ENCODE assay signal across 21 cellular contexts in the genomic region with DNA sequence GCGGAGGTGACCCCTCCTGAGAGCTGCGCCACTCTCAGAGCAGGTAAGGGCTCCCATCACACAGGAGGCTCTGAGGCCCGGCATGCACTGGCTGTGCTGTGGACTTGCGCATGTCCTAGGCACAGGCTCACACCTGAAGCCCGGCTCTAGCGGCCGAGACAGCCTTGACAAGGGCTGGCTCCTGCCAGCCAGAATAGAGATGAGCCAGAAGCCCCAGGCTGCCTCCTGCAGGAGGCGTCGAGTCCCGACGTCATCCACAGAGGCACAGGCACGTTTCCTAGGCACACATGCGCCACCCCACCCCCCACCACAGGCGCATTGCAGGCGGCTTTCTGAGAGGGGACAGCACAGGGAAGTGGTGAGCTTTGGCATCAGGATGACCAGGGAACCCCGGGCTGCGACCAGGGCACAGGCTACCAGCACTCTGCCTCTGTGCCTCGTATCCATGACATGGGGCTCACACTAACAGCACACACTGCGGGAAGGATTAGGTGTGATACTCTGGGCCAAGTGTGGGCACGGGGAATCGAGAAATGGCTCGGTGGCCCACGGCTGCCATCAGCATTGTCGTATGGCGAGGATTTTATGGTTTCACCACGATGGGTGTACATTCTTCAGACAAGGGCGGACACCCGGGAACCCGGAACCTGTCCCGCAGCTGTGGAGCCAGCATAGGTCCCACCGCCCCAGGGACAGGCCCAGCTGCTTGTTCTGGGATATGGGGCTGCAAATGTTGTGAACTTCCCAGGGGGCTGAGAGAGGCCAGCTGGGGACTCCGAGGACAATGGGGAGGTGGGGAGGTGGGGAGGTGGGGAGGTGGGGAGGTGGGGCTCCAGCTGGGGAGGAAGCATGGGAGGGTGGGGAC.
DNase-seq lines count a peak whose midpoint lies in the region; ATAC-seq and TF ChIP-seq lines count a peak whose summit lies in the region.
"Had no signal": no experiment of that assay in that cellular context is flagged by ENCODE, and none has a peak within 500 bp of the region (broad histone marks: within the 10 kb centered on the region; RNA-seq: fewer than 3 reads in every experiment).

No MANE protein-coding gene starts in this region.

- no peak overlapping the region for H3K4me3 ChIP-seq in right atrium auricular region
- H3K4me3 ChIP-seq in WERI-Rb-1 (ENCODE audit: low read depth, low read length) = no peak overlapping the region
- no peak overlapping the region for H3K4me3 ChIP-seq in left lung
- H3K4me3 ChIP-seq in aorta (ENCODE audit: low read length in 2 of 2) = no peak overlapping the region
- H3K4me3 ChIP-seq: adrenal gland had no signal

- no peaks in the 10 kb centered on the region for H3K4me1 ChIP-seq in right atrium auricular region
- no peaks in the 10 kb centered on the region for H3K4me1 ChIP-seq in left lung
- no peaks in the 10 kb centered on the region for H3K4me1 ChIP-seq in aorta (ENCODE audit: control insufficient read depth in 1 of 2, insufficient read depth in 2 of 2, low read length in 2 of 2)
- H3K4me1 ChIP-seq: adrenal gland had no signal

- ATAC-seq in left cardiac atrium (no peak), left lung (no peak), aorta (ENCODE audit: low FRiP score) (no peak)

- peak; percentile 3 for DNase-seq in left cardiac atrium
- no peak for DNase-seq in right atrium auricular region (ENCODE audit: low spot score)
- no peak for DNase-seq in WERI-Rb-1
- peak; percentile 19 to 61 for DNase-seq in left lung
- DNase-seq in aorta = peak; percentile 41 to 67
- no peak for DNase-seq in AG20443 (ENCODE audit: low spot score)
- no peak for DNase-seq in stimulated activated naive CD4-positive, alpha-beta T cell (lab: John Stamatoyannopoulos, UW)
- no peak for DNase-seq in DMS53 (lab: John Stamatoyannopoulos, UW)
- DNase-seq: activated naive CD4-positive, alpha-beta T cell treated with Interleukin-2 at 50 U/mL for 16 hours; adrenal gland; AML-193; CD8-positive, alpha-beta memory T cell; GDM1; mesenchymal stem cell; NCI-H1105; NCI-H1930; NCI-H524 treated with DMSO at 0.1 percent for 48 hours; NK-92 treated with Interleukin-12 subunit alpha and Interleukin-12 subunit beta, amount 100 ng/mL, for 24 hours; SIG-M5; T1000 had no signal

- no peak for TF ChIP-seq CTCF in right atrium auricular region (IDR thresholded peaks at IDR 0.05)
- peak; percentile 48 for TF ChIP-seq CTCF in WERI-Rb-1 (IDR thresholded peaks at IDR 0.05; ENCODE audit: low read depth, low read length)
- no peak for TF ChIP-seq CTCF in left lung (IDR thresholded peaks at IDR 0.05)

- H3K36me3 ChIP-seq in right atrium auricular region (no peaks in the 10 kb centered on the region), WERI-Rb-1 (no peaks in the 10 kb centered on the region), left lung (no peaks in the 10 kb centered on the region), aorta (ENCODE audit: control insufficient read depth in 1 of 2, insufficient read depth in 2 of 2, low read length in 1 of 2) (no peaks in the 10 kb centered on the region)
- H3K36me3 ChIP-seq: adrenal gland had no signal

- no peak overlapping the region for H3K27ac ChIP-seq in right atrium auricular region
- H3K27ac ChIP-seq in WERI-Rb-1 = no peak overlapping the region
- H3K27ac ChIP-seq in left lung = no peak overlapping the region
- H3K27ac ChIP-seq in aorta (ENCODE audit: low read depth in 1 of 2, low read length in 2 of 2) = no peak overlapping the region
- H3K27ac ChIP-seq: epithelial cell of prostate had no signal

- intact Hi-C loops in left cardiac atrium (cut with DNase I) (no loop called here), left lung (cut with DNase I) (no loop called here), aorta (cut with DNase I) (no loop called here)

- WGBS in aorta, 2 donors = 78 to 80% methylated on average over 31 to 32 of the region's 32 CpGs

- H3K27me3 ChIP-seq in right atrium auricular region (no peaks in the 10 kb centered on the region), WERI-Rb-1 (ENCODE audit: insufficient read depth, low read depth, severe bottlenecking) (no peaks in the 10 kb centered on the region), left lung (peaks cover 0 to 32% of the 10 kb centered on the region in 2 donors), aorta (ENCODE audit: control insufficient read depth in 1 of 2, insufficient read depth in 2 of 2, low read length in 1 of 2) (no peaks in the 10 kb centered on the region)
- H3K27me3 ChIP-seq: adrenal gland had no signal

- H3K9me3 ChIP-seq in right atrium auricular region (no peaks in the 10 kb centered on the region), WERI-Rb-1 (ENCODE audit: severe bottlenecking) (no peaks in the 10 kb centered on the region), left lung (peaks cover 0 to 3% of the 10 kb centered on the region in 2 donors), aorta (ENCODE audit: control insufficient read depth, low read length) (no peaks in the 10 kb centered on the region)
- H3K9me3 ChIP-seq: adrenal gland had no signal

Comparison
In these comparisons a context has a peak if more than half of its experiments do, and no peak if none do; other contexts are left out.
1. DNase-seq: peak in left cardiac atrium (single experiment), left lung (2 of 2) and aorta (2 of 2); none in right atrium auricular region (single experiment), WERI-Rb-1 (single experiment), AG20443 (single experiment), stimulated activated naive CD4-positive, alpha-beta T cell (0 of 6) and DMS53 (single experiment).